Comparison of ENCODE assay signal across 10 cellular contexts in genomic region chr19:871446-872265, GRCh38. TPM values are rescaled to one million over a fixed set of nuclear protein-coding genes. Genes with fewer than 3 reads are reported as not detected.
A peak's percentile ranks its signal among the peaks of the same experiment; 100 is the strongest.
DNase-seq lines count a peak whose midpoint lies in the region; ATAC-seq and TF ChIP-seq lines count a peak whose summit lies in the region.
"Had no signal": no experiment of that assay in that cellular context is flagged by ENCODE, and none has a peak within 500 bp of the region (broad histone marks: within the 10 kb centered on the region; RNA-seq: fewer than 3 reads in every experiment).

No MANE protein-coding gene starts in this region.

- H3K4me3 Mint-ChIP-seq in CD8-positive, alpha-beta T cell, result peak overlapping the region; percentile 78
- peak overlapping the region in 1 of 5 experiments; percentile 20 for H3K4me3 Mint-ChIP-seq in brain
- peak overlapping the region in 9 of 10 donors; percentile 60 to 85 (median 82) for H3K4me3 Mint-ChIP-seq in naive thymus-derived CD8-positive, alpha-beta T cell

- no peaks in the 10 kb centered on the region for H3K27me3 Mint-ChIP-seq in CD8-positive, alpha-beta T cell (ENCODE audit: low read depth)
- H3K27me3 Mint-ChIP-seq in brain, result peaks cover 3% of the 10 kb centered on the region
- peaks cover 0 to 2% (median 0%) of the 10 kb centered on the region in 5 donors for H3K27me3 Mint-ChIP-seq in naive thymus-derived CD8-positive, alpha-beta T cell

- no peak for ATAC-seq in CD8-positive, alpha-beta T cell
- peak; percentile 11 for ATAC-seq in HG03354 (IDR thresholded peaks at IDR 0.05; ENCODE audit: poor library complexity, severe bottlenecking, unreplicated experiment)
- peak in 1 of 2 donors; percentile 7 for ATAC-seq in naive thymus-derived CD8-positive, alpha-beta T cell
- no peak for ATAC-seq in GM18867 (IDR thresholded peaks at IDR 0.05; ENCODE audit: unreplicated experiment)
- ATAC-seq in GM19351 (IDR thresholded peaks at IDR 0.05; ENCODE audit: unreplicated experiment), result no peak

- CTCF ChIA-PET in CD8-positive, alpha-beta T cell (lab: Charles Lee), result interaction anchor here (1.0 to 1.6 kb wide), 3 partner anchors 8 to 110 kb away, joined by 3 to 8 read pairs (median 4); no protein-coding TSS in a partner anchor

- H3K9me3 Mint-ChIP-seq in CD8-positive, alpha-beta T cell, result no peaks in the 10 kb centered on the region
- no peaks in the 10 kb centered on the region for H3K9me3 Mint-ChIP-seq in brain
- no peaks in the 10 kb centered on the region for H3K9me3 Mint-ChIP-seq in naive thymus-derived CD8-positive, alpha-beta T cell

- H3K4me1 Mint-ChIP-seq in CD8-positive, alpha-beta T cell (ENCODE audit: low read depth), result peaks cover 12% of the 10 kb centered on the region
- peaks cover 12% of the 10 kb centered on the region for H3K4me1 Mint-ChIP-seq in brain
- H3K4me1 Mint-ChIP-seq in naive thymus-derived CD8-positive, alpha-beta T cell, result peaks cover 9 to 18% (median 11%) of the 10 kb centered on the region in 4 donors

- WGBS in lower leg skin, 2 donors, result 85 to 90% methylated on average over 22 to 23 of the region's 33 CpGs

- TF ChIP-seq POLR2A in lower leg skin (IDR thresholded peaks at IDR 0.05), result no peak

- peaks cover 15% of the 10 kb centered on the region for H3K4me1 ChIP-seq in CD8-positive, alpha-beta T cell (ENCODE audit: insufficient read depth, low read length)

- H3K4me3 ChIP-seq in CD8-positive, alpha-beta T cell (ENCODE audit: low read depth, low read length), result peak overlapping the region; percentile 33
- no peak overlapping the region for H3K4me3 ChIP-seq in lower leg skin (ENCODE audit: low read depth, poor library complexity, severe bottlenecking)

- H3K36me3 ChIP-seq in CD8-positive, alpha-beta T cell (ENCODE audit: insufficient read depth, low read length), result peaks cover 3% of the 10 kb centered on the region

- intact Hi-C loops in CD8-positive, alpha-beta T cell (cut with DNase I, micrococcal nuclease), result loop anchor here (2.0 kb wide), 1 partner anchor 37 kb away; no protein-coding TSS in a partner anchor
- intact Hi-C loops in lower leg skin (cut with DNase I; ENCODE audit: low total_unique reads), result no loop called here

- no peak for TF ChIP-seq CTCF in CD8-positive, alpha-beta T cell (IDR thresholded peaks at IDR 0.05)
- TF ChIP-seq CTCF in brain (conservative IDR thresholded peaks at IDR 0.05) (no peak), lower leg skin (IDR thresholded peaks at IDR 0.05) (no peak)

- peaks cover 35% of the 10 kb centered on the region for H3K36me3 Mint-ChIP-seq in CD8-positive, alpha-beta T cell
- peaks cover 47% of the 10 kb centered on the region for H3K36me3 Mint-ChIP-seq in brain
- H3K36me3 Mint-ChIP-seq in naive thymus-derived CD8-positive, alpha-beta T cell, result peaks cover 0 to 30% (median 4%) of the 10 kb centered on the region in 3 donors

- no peaks in the 10 kb centered on the region for H3K9me3 ChIP-seq in CD8-positive, alpha-beta T cell (ENCODE audit: low read length)

- POLR2A ChIA-PET in CD8-positive, alpha-beta T cell (lab: Charles Lee), result interaction anchor here (1.2 to 1.9 kb wide), 3 partner anchors 22 to 397 kb away, joined by 3 to 7 read pairs (median 3); partner anchors contain the start of genes CIRBP, MED16 and RNU6-9
- POLR2A ChIA-PET in naive thymus-derived CD8-positive, alpha-beta T cell (lab: Charles Lee), result interaction anchor here (0.9 to 2.6 kb wide), 11 partner anchors 9 to 196 kb away, joined by 3 to 23 read pairs (median 7); partner anchors contain the start of genes ARHGAP45, MED16, R3HDM4 and RNU6-9

- peak in 2 of 7 experiments; percentile 26 to 44 for DNase-seq in CD8-positive, alpha-beta T cell
- peak in 4 of 10 donors; percentile 18 to 55 (median 36) for DNase-seq in naive thymus-derived CD8-positive, alpha-beta T cell
- DNase-seq in H4 (ENCODE audit: low spot score) (no peak), lower leg skin (ENCODE audit: low spot score in 2 of 2) (no peak)

- peak overlapping the region; percentile 89 for H3K27ac Mint-ChIP-seq in CD8-positive, alpha-beta T cell
- H3K27ac Mint-ChIP-seq in brain, result peak overlapping the region in 4 of 5 experiments; percentile 58 to 93 (median 90)
- peak overlapping the region; percentile 59 to 96 (median 94) for H3K27ac Mint-ChIP-seq in naive thymus-derived CD8-positive, alpha-beta T cell

- H3K27ac ChIP-seq in CD8-positive, alpha-beta T cell (ENCODE audit: low read depth, low read length), result peak overlapping the region; percentile 48

- no peaks in the 10 kb centered on the region for H3K27me3 ChIP-seq in CD8-positive, alpha-beta T cell (ENCODE audit: insufficient read depth, low read length)

RNA-seq across cellular contexts. Expression of gene CFD, which starts 12.2 kb away (rescaled TPM):
- 1 to 10 TPM; 1.0 to 1.4 TPM for total RNA-seq in CD8-positive, alpha-beta T cell
- polyA plus RNA-seq in brain (ENCODE audit: insufficient read depth, low read depth, low replicate concordance), result 3.4 TPM
- 1 to 10 TPM; 2.4 to 3.9 TPM for total RNA-seq in naive thymus-derived CD8-positive, alpha-beta T cell
- 1 to 10 TPM; 3.6 to 10.0 (median 4.3) TPM for polyA plus RNA-seq in naive thymus-derived CD8-positive, alpha-beta T cell
- total RNA-seq in H4 (2014; rRNA removed; shearing (Covaris generic)), result 2.3 and 3.5 TPM in 2 replicates
- total RNA-seq in lower leg skin, result 100 to 1,000 TPM; 263 to 871 (median 364) TPM

RNA-seq across cellular contexts. Expression of gene ELANE, which starts 19.6 kb away (rescaled TPM):
- total RNA-seq in CD8-positive, alpha-beta T cell, result not detected
- not detected for polyA plus RNA-seq in brain (ENCODE audit: insufficient read depth, low read depth, low replicate concordance)
- total RNA-seq in naive thymus-derived CD8-positive, alpha-beta T cell, result not detected
- not detected for polyA plus RNA-seq in naive thymus-derived CD8-positive, alpha-beta T cell
- not detected in 2 replicates for total RNA-seq in H4 (2014; rRNA removed; shearing (Covaris generic))
- 1 to 10 TPM in 1 of 4 donors, under 1 TPM in 1, not detected in 2; 0.51 to 1.9 TPM for total RNA-seq in lower leg skin
- total RNA-seq: mucosa of gallbladder; T-helper 1 cell treated with Interleukin-12 subunit alpha and Interleukin-12 subunit beta and Interleukin-4 antibody, amounts not matched to agents 30 ng/mL and 1 ng/mL, for 36 hours had no signal

RNA-seq across cellular contexts. Expression of gene MED16, which starts 21.3 kb away (rescaled TPM):
- total RNA-seq in CD8-positive, alpha-beta T cell, result 10 to 100 TPM; 32.6 to 35.3 TPM
- polyA plus RNA-seq in brain (ENCODE audit: insufficient read depth, low read depth, low replicate concordance), result 95.1 TPM
- 10 to 100 TPM; 65.9 to 68.8 TPM for total RNA-seq in naive thymus-derived CD8-positive, alpha-beta T cell
- 100 to 1,000 TPM in 1 of 3 donors, 10 to 100 TPM in 2; 54.3 to 117 (median 72.4) TPM for polyA plus RNA-seq in naive thymus-derived CD8-positive, alpha-beta T cell
- total RNA-seq in H4 (2014; rRNA removed; shearing (Covaris generic)), result 16.6 and 27.4 TPM in 2 replicates
- 10 to 100 TPM; 41.7 to 62.3 (median 45.5) TPM for total RNA-seq in lower leg skin

RNA-seq across cellular contexts. Expression of gene RNU6-9, which starts 21.6 kb away (rescaled TPM):
- total RNA-seq in CD8-positive, alpha-beta T cell, result not detected
- polyA plus RNA-seq in brain (ENCODE audit: insufficient read depth, low read depth, low replicate concordance), result not detected
- not detected for total RNA-seq in naive thymus-derived CD8-positive, alpha-beta T cell
- not detected for polyA plus RNA-seq in naive thymus-derived CD8-positive, alpha-beta T cell
- not detected in 2 replicates for total RNA-seq in H4 (2014; rRNA removed; shearing (Covaris generic))
- total RNA-seq in lower leg skin, result not detected
- total RNA-seq: mucosa of gallbladder; T-helper 1 cell treated with Interleukin-12 subunit alpha and Interleukin-12 subunit beta and Interleukin-4 antibody, amounts not matched to agents 30 ng/mL and 1 ng/mL, for 36 hours had no signal

RNA-seq across cellular contexts. Expression of gene PRTN3, which starts 30.9 kb away (rescaled TPM):
- not detected for total RNA-seq in CD8-positive, alpha-beta T cell
- polyA plus RNA-seq in brain (ENCODE audit: insufficient read depth, low read depth, low replicate concordance), result 0.34 TPM
- total RNA-seq in naive thymus-derived CD8-positive, alpha-beta T cell, result not detected
- polyA plus RNA-seq in naive thymus-derived CD8-positive, alpha-beta T cell, result not detected
- total RNA-seq in H4 (2014; rRNA removed; shearing (Covaris generic)), result 0.72 TPM in 1 of 2 replicates, not detected in the other
- under 1 TPM in 1 of 4 donors, not detected in 3; 0.86 TPM for total RNA-seq in lower leg skin
- total RNA-seq: mucosa of gallbladder; T-helper 1 cell treated with Interleukin-12 subunit alpha and Interleukin-12 subunit beta and Interleukin-4 antibody, amounts not matched to agents 30 ng/mL and 1 ng/mL, for 36 hours had no signal

Comparison
In these comparisons a context has a peak if more than half of its experiments do, and no peak if none do; other contexts are left out.
1. RNA of gene CFD, which starts 12.2 kb away (total RNA-seq): 263 to 871 TPM in lower leg skin; 2.4 to 3.9 TPM in naive thymus-derived CD8-positive, alpha-beta T cell, 2.3 to 3.5 TPM in H4 and 1.0 to 1.4 TPM in CD8-positive, alpha-beta T cell; every median in the first group is over 10 times any median in the second.
2. Peak in every context shown above with its lines, with median percentiles within 50 percentile points of each other: H3K27ac Mint-ChIP-seq.